In the genomic region with DNA sequence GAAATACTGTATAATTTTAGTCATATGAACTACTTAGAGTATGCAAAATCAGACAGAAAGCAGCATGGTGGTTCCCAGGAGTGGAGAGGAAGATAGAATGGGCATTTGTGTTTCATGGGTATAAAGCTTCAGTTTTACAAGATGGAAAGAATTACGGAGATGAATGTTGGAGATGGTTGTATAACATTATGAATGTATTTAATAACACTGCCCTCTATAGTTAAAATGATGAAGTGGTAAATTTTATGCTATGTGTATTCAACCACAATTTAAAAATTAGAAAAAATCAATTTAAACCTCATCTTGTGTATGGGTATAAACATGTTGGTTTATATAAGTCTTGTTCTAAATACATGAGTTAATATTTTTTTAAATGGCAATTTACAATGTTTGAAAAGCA, we compare ENCODE assay signal across 14 cellular contexts.
DNase-seq lines count a peak whose midpoint lies in the region; ATAC-seq and TF ChIP-seq lines count a peak whose summit lies in the region.
"Had no signal": no experiment of that assay in that cellular context is flagged by ENCODE, and none has a peak within 500 bp of the region (broad histone marks: within the 10 kb centered on the region; RNA-seq: fewer than 3 reads in every experiment).

No MANE protein-coding gene starts in this region.

- H3K27me3 ChIP-seq in HCT116 (ENCODE audit: insufficient read depth, low read length) (no peaks in the 10 kb centered on the region), foreskin keratinocyte (no peaks in the 10 kb centered on the region)
- H3K27me3 ChIP-seq: ascending aorta, right atrium auricular region had no signal

- no peak overlapping the region for H3K9ac ChIP-seq in HCT116 (ENCODE audit: low read length)
- no peak overlapping the region for H3K9ac ChIP-seq in SK-N-MC (ENCODE audit: insufficient read length)

- no peaks in the 10 kb centered on the region for H3K36me3 ChIP-seq in HCT116 (ENCODE audit: control insufficient read depth in 1 of 2, insufficient read depth in 2 of 2, low read length in 2 of 2)
- H3K36me3 ChIP-seq in SK-N-MC (ENCODE audit: insufficient read depth, low read length) = no peaks in the 10 kb centered on the region; the same call in 1 of the 2 replicates
- H3K36me3 ChIP-seq: ascending aorta, right atrium auricular region had no signal

- POLR2A ChIA-PET in HCT116 (lab: Charles Lee) = no interaction called here

- peak; percentile 49; the same call in 1 of the 2 replicates for ATAC-seq in HCT116
- ATAC-seq in foreskin keratinocyte = peak; percentile 40
- ATAC-seq in HG02973 (IDR thresholded peaks at IDR 0.05; ENCODE audit: unreplicated experiment) = no peak
- ATAC-seq in GM18909 (IDR thresholded peaks at IDR 0.05; ENCODE audit: poor library complexity, unreplicated experiment) = no peak
- no peak for ATAC-seq in HG02610 (IDR thresholded peaks at IDR 0.05; ENCODE audit: unreplicated experiment)
- ATAC-seq: Right ventricle myocardium inferior had no signal

- TF ChIP-seq RAD21 in HCT116 (IDR thresholded peaks at IDR 0.05; ENCODE audit: low read depth) = no peak

- peak overlapping the region; percentile 82 for H2AFZ ChIP-seq in HCT116 (ENCODE audit: low read depth, low read length, poor library complexity, severe bottlenecking)

- TF ChIP-seq CTCF in AG10803 (conservative IDR thresholded peaks at IDR 0.05; ENCODE audit: low read length) (peak; percentile 37), HCT116 (IDR thresholded peaks at IDR 0.05 in 2 of 3, conservative IDR thresholded peaks at IDR 0.05 in 1 of 3; ENCODE audit: borderline replicate concordance in 1 of 3, insufficient read depth in 1 of 3, low read depth in 2 of 3, low read length in 2 of 3) (peak in 1 of 3 experiments; percentile 33; a peak in 2 of 6 replicates), foreskin keratinocyte (conservative IDR thresholded peaks at IDR 0.05) (peak; percentile 60)

- no peak overlapping the region for H3K27ac ChIP-seq in HCT116 (ENCODE audit: low read depth, low read length)
- H3K27ac ChIP-seq in SK-N-MC = no peak overlapping the region
- no peak overlapping the region for H3K27ac ChIP-seq in foreskin keratinocyte
- H3K27ac ChIP-seq: ascending aorta, right atrium auricular region had no signal

- DNase-seq in AG10803 (ENCODE audit: low read depth) (peak; percentile 11), HCT116 (ENCODE audit: low read depth, low spot score) (no peak), SK-N-MC (ENCODE audit: low read depth, low spot score) (peak; percentile 26), foreskin keratinocyte (peak in 1 of 2 donors; percentile 12)
- DNase-seq in effector CD8-positive, alpha-beta T cell (lab: John Stamatoyannopoulos, UW) = no peak
- DNase-seq: activated B cell treated with CpG ODN at 0.5 μM for 24 hours; activated T-cell treated with anti-CD3 and anti-CD28 coated beads, Interleukin-2, amount 50 U/mL, for 24 hours; CD8-positive, alpha-beta memory T cell had no signal

- no peaks in the 10 kb centered on the region for H3K4me1 ChIP-seq in HCT116 (ENCODE audit: control insufficient read depth in 1 of 2, insufficient read depth in 2 of 2, low read length in 2 of 2)
- no peaks in the 10 kb centered on the region for H3K4me1 ChIP-seq in foreskin keratinocyte
- H3K4me1 ChIP-seq: ascending aorta, right atrium auricular region had no signal

- TF ChIP-seq POLR2A in HCT116 (IDR thresholded peaks at IDR 0.05; ENCODE audit: borderline replicate concordance, extremely low read depth, insufficient read depth, insufficient read length) = no peak

- no peak overlapping the region for H3K4me2 ChIP-seq in HCT116 (ENCODE audit: low read length)

- CTCF ChIA-PET in HCT116 (lab: Charles Lee) = no interaction called here

- no peaks in the 10 kb centered on the region for H4K20me1 ChIP-seq in HCT116 (ENCODE audit: insufficient read depth)

- BruUV-seq in HCT116 (replicated peaks; lab: Mats Ljungman, UMichigan) = no TSS peak

- H3K9me3 ChIP-seq in HCT116 (ENCODE audit: control insufficient read depth in 1 of 2, insufficient read depth in 1 of 2, low read depth in 1 of 2, low read length in 2 of 2) (0 out of 4 replicates have a peak, but pooled peaks cover 0 to 4% of the 10 kb centered on the region in 2 experiments), SK-N-MC (ENCODE audit: low read depth, low read length) (peaks cover 3% of the 10 kb centered on the region; the same call in 1 of the 2 replicates)
- H3K9me3 ChIP-seq: ascending aorta had no signal

- no peaks in the 10 kb centered on the region for H3K79me2 ChIP-seq in HCT116 (ENCODE audit: insufficient read depth, low read length)

- no peak overlapping the region for H3K4me3 ChIP-seq in AG10803 (ENCODE audit: low read length)
- no peak overlapping the region for H3K4me3 ChIP-seq in HCT116 (replicated peaks in 1 of 2; ENCODE audit: low read depth in 1 of 2, low read length in 2 of 2)
- no peak overlapping the region for H3K4me3 ChIP-seq in SK-N-MC
- H3K4me3 ChIP-seq: ascending aorta, right atrium auricular region had no signal

- RAD21 ChIA-PET in HCT116 (lab: Charles Lee; ENCODE audit: low non-redundant PET in 1 of 2, low total read pairs in 2 of 2, uncharacterized antibody in 2 of 2, unreplicated experiment in 2 of 2) = no interaction called here

- H3K9me2 ChIP-seq in HCT116 (ENCODE audit: insufficient read depth) = no peaks in the 10 kb centered on the region

- intact Hi-C loops in HCT116 (cut with micrococcal nuclease) = no loop called here

TF ChIP-seq in HCT116, 20 proteins besides CTCF, POLR2A, EP300 and RAD21:
- TF ChIP-seq JUND (IDR thresholded peaks at IDR 0.05) (no peak), SIN3A (IDR thresholded peaks at IDR 0.05; ENCODE audit: low read depth) (no peak), ZNF274 (IDR thresholded peaks at IDR 0.05; ENCODE audit: low read depth, low read length) (no peak), POLR2AphosphoS5 (IDR thresholded peaks at IDR 0.05; ENCODE audit: low read depth, low read length) (no peak), CBX3 (IDR thresholded peaks at IDR 0.05; ENCODE audit: low read depth) (no peak)
- TF ChIP-seq, protein P1, sequence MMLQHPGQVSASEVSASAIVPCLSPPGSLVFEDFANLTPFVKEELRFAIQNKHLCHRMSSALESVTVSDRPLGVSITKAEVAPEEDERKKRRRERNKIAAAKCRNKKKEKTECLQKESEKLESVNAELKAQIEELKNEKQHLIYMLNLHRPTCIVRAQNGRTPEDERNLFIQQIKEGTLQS (IDR thresholded peaks at IDR 0.05) = no peak

Comparison
In these comparisons a context has a peak if more than half of its experiments do, and no peak if none do; other contexts are left out.
1. DNase-seq: peak in AG10803 (single experiment) and SK-N-MC (single experiment); none in HCT116 (single experiment) and effector CD8-positive, alpha-beta T cell (single experiment).
2. ATAC-seq: peak in HCT116 (single experiment) and foreskin keratinocyte (single experiment); none in HG02973 (single experiment), GM18909 (single experiment) and HG02610 (single experiment).